ENCODE assay signal across 8 cellular contexts in genomic region chr17:74466111-74466784, GRCh38. TPM values are rescaled to one million over a fixed set of nuclear protein-coding genes. Genes with fewer than 3 reads are reported as not detected.
DNase-seq lines count a peak whose midpoint lies in the region; ATAC-seq and TF ChIP-seq lines count a peak whose summit lies in the region.
"Had no signal": no experiment of that assay in that cellular context is flagged by ENCODE, and none has a peak within 500 bp of the region (broad histone marks: within the 10 kb centered on the region; RNA-seq: fewer than 3 reads in every experiment).

CD300A (plus strand) TSS chr17:74466634; CDS start chr17:74466704, 70 bp downstream.

- no peaks in the 10 kb centered on the region for H3K9me3 Mint-ChIP-seq in activated B cell treated with CpG ODN at 0.5 μM for 24 hours

- H3K27ac ChIP-seq in layer of hippocampus (ENCODE audit: low read depth, low read length) (peak within 1 kb of the TSS; percentile 42), substantia nigra (ENCODE audit: low read depth, low read length, poor library complexity, severe bottlenecking) (peak within 1 kb of the TSS; percentile 35)

- CTCF ChIA-PET in activated B cell treated with CpG ODN at 0.5 μM for 24 hours (lab: Charles Lee), result interaction anchor here (0.8 kb wide), 1 partner anchor 21 kb away, joined by 3 read pairs; no protein-coding TSS in a partner anchor

- no peaks in the 10 kb centered on the region for H3K36me3 Mint-ChIP-seq in activated B cell treated with CpG ODN at 0.5 μM for 24 hours (ENCODE audit: low read depth)

- intact Hi-C loops in activated B cell treated with CpG ODN at 0.5 μM for 24 hours (cut with micrococcal nuclease), result loop anchor here (2.0 kb wide), 1 partner anchor 67 kb away; no protein-coding TSS in a partner anchor

- H3K27ac Mint-ChIP-seq in activated B cell treated with CpG ODN at 0.5 μM for 24 hours, result peak within 1 kb of the TSS; percentile 4

- DNase-seq in activated B cell treated with CpG ODN at 0.5 μM for 24 hours (peak; percentile 35), substantia nigra (lab: John Stamatoyannopoulos, UW) (peak in 16 of 49 donors; percentile 10 to 54 (median 27)), SW 1271 (lab: John Stamatoyannopoulos, UW) (no peak), islet precursor cell (no peak)

- ATAC-seq in HG03432 (IDR thresholded peaks at IDR 0.05; ENCODE audit: unreplicated experiment) (peak; percentile 20), activated B cell treated with CpG ODN at 0.5 μM for 24 hours (ENCODE audit: low read depth) (peak; percentile 51), HG03378 (IDR thresholded peaks at IDR 0.05; ENCODE audit: unreplicated experiment) (no peak)

- peak within 1 kb of the TSS; percentile 82 for H3K4me3 Mint-ChIP-seq in activated B cell treated with CpG ODN at 0.5 μM for 24 hours

- H3K27me3 ChIP-seq in layer of hippocampus (ENCODE audit: control insufficient read depth, insufficient read depth, low read length), result peaks cover 2% of the 10 kb centered on the region

- peaks cover 6% of the 10 kb centered on the region for H3K27me3 Mint-ChIP-seq in activated B cell treated with CpG ODN at 0.5 μM for 24 hours

- POLR2A ChIA-PET in activated B cell treated with CpG ODN at 0.5 μM for 24 hours (lab: Charles Lee), result interaction anchor here (0.9 kb wide), 2 partner anchors 62 to 252 kb away, joined by 3 read pairs; no protein-coding TSS in a partner anchor

- no peak for TF ChIP-seq CTCF in activated B cell treated with CpG ODN at 0.5 μM for 24 hours (IDR thresholded peaks at IDR 0.05)

- H3K4me1 Mint-ChIP-seq in activated B cell treated with CpG ODN at 0.5 μM for 24 hours, result peaks cover 22% of the 10 kb centered on the region

RNA-seq across cellular contexts. Expression of gene CD300A, which starts in this region (rescaled TPM):
- total RNA-seq in activated B cell treated with CpG ODN at 0.5 μM for 24 hours, result 0.34 and 0.71 TPM in 2 replicates
- total RNA-seq: epithelial cell of proximal tubule had no signal

Comparison
In these comparisons a context has a peak if more than half of its experiments do, and no peak if none do; other contexts are left out.
1. Peak in DNase-seq and ATAC-seq in activated B cell treated with CpG ODN at 0.5 μM for 24 hours; RNA of the gene not detected or under 1 TPM.